33 cellular contexts compared by ENCODE assay signal in the genomic region with DNA sequence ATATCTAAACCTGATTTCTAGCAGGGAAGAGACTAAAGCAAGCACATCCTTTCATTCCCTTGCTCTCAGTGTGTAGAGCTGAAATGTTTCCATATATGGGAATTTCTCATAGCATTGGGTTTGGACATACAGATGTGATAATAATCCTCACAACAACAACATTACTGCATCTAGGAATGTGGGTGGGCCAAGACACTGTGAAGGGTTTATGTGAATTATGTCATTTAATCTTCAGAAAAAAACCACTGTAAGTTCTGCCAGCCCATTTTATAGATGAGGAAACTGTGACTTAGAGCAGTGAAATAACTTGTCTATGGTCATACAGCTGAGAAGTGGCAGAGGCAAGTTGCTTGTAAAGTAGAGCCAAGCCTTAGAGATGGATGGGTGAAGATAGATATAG. TPM values are rescaled to one million over a fixed set of nuclear protein-coding genes. Genes with fewer than 3 reads are reported as not detected.
"Had no signal": no experiment of that assay in that cellular context is flagged by ENCODE, and none has a peak within 500 bp of the region (broad histone marks: within the 10 kb centered on the region; RNA-seq: fewer than 3 reads in every experiment).

No MANE protein-coding gene starts in this region.

- H3K36me3 ChIP-seq: colonic mucosa, gastrocnemius medialis, neutrophil, thyroid gland, vagina had no signal

- H3K27ac ChIP-seq: colonic mucosa, esophagus squamous epithelium, gastrocnemius medialis, neutrophil, parathyroid adenoma, stomach, thyroid gland, vagina had no signal

- H3K79me2 ChIP-seq: parathyroid adenoma had no signal

- H3K27me3 ChIP-seq: colonic mucosa, esophagus squamous epithelium, gastrocnemius medialis, neutrophil, stomach, thyroid gland, vagina had no signal

- H3K4me3 ChIP-seq: colonic mucosa, esophagus squamous epithelium, gastrocnemius medialis, mucosa of descending colon, smooth muscle cell, stomach, thyroid gland, vagina had no signal

- H3K9ac ChIP-seq: parathyroid adenoma had no signal

- H3K4me1 ChIP-seq: colonic mucosa, esophagus squamous epithelium, gastrocnemius medialis, parathyroid adenoma, stomach, thyroid gland, vagina had no signal

- H3K4me2 ChIP-seq: smooth muscle cell had no signal

- ATAC-seq: gastrocnemius medialis; left lobe of liver; mucosa of descending colon; natural killer cell treated with Interleukin-12 subunit alpha and Interleukin-12 subunit beta and Interleukin-15 and Interleukin-18, amount 100 ng/mL, for 72 hours; sciatic nerve had no signal

- H3K9me3 ChIP-seq: colonic mucosa, esophagus squamous epithelium, gastrocnemius medialis, mucosa of descending colon, neutrophil, stomach, thyroid gland, vagina had no signal

- DNase-seq: colonic mucosa; effector memory CD4-positive, alpha-beta T cell; erythroblast; esophagus squamous epithelium; foreskin fibroblast; gastrocnemius medialis; head of caudate nucleus; kidney; mesenchymal stem cell; mucosa of descending colon; naive B cell; stimulated activated CD4-positive, alpha-beta T cell treated with anti-CD3 and anti-CD28 coated beads, Interleukin-12 subunit alpha, Interleukin-12 subunit beta, amount 100 ng/mL, for 4 hours; stimulated activated CD4-positive, alpha-beta T cell treated with anti-CD3 and anti-CD28 coated beads, Interleukin-1b, Interleukin-23, amount 100 ng/mL, for 48 hours; stimulated activated CD4-positive, alpha-beta T cell treated with anti-CD3 and anti-CD28 coated beads, Interleukin-4, amount 100 ng/mL, for 1 hour; stimulated activated CD8-positive, alpha-beta memory T cell treated with anti-CD3 and anti-CD28 coated beads, Interleukin-4, amount 100 ng/mL, for 48 hours; stimulated activated naive CD4-positive, alpha-beta T cell treated with Interleukin-2 at 50 U/mL for 16 hours; stomach; thyroid gland; trophoblast cell had no signal

- H2AFZ ChIP-seq: parathyroid adenoma had no signal

- FAIRE-seq: endometrium, kidney had no signal

RNA-seq across cellular contexts. Expression of gene OMG, which starts 5.2 kb away (rescaled TPM):
- total RNA-seq: gastrocnemius medialis, glomerular endothelial cell, kidney, mesothelial cell of epicardium, neural crest cell, progenitor cell of endocrine pancreas, smooth muscle cell, ureter, vagina had no signal

RNA-seq across cellular contexts. Expression of gene EVI2B, which starts 22.0 kb away (rescaled TPM):
- total RNA-seq: lung microvascular endothelial cell, mesothelial cell of epicardium, neural crest cell, progenitor cell of endocrine pancreas, smooth muscle cell had no signal
- polyA plus RNA-seq: smooth muscle cell had no signal

RNA-seq across cellular contexts. Expression of gene EVI2A, which starts 29.6 kb away (rescaled TPM):
- total RNA-seq: mesothelial cell of epicardium, neural crest cell, progenitor cell of endocrine pancreas, smooth muscle cell had no signal
